ENCODE assay signal across 8 cellular contexts in genomic region chr22:30968924-30969531, GRCh38. TPM values are rescaled to one million over a fixed set of nuclear protein-coding genes. Genes with fewer than 3 reads are reported as not detected.
DNase-seq lines count a peak whose midpoint lies in the region; ATAC-seq and TF ChIP-seq lines count a peak whose summit lies in the region.

Gene TUG1 (plus strand): TSS chr22:30969265.

- peak; percentile 91 for ATAC-seq in HG02571 (IDR thresholded peaks at IDR 0.05; ENCODE audit: unreplicated experiment)

- H3K36me3 Mint-ChIP-seq in activated naive CD4-positive, alpha-beta T cell treated with anti-CD3 and anti-CD28 coated beads, Interleukin-2, amount 50 U/mL, for 24 hours, result peaks cover 54% of the 10 kb centered on the region

- H3K9me3 ChIP-seq in SK-N-SH (no peaks in the 10 kb centered on the region), suprapubic skin (peaks cover 21% of the 10 kb centered on the region)

- peak within 1 kb of the TSS; percentile 80 for H3K4me2 ChIP-seq in SK-N-SH

- peak within 1 kb of the TSS; percentile 98 for H3K27ac Mint-ChIP-seq in activated naive CD4-positive, alpha-beta T cell treated with anti-CD3 and anti-CD28 coated beads, Interleukin-2, amount 50 U/mL, for 24 hours

- 1% methylated on average over 20 of the region's 67 CpGs for WGBS in SK-N-SH (ENCODE audit: low lambda C conversion rate)
- 0% methylated on average over 8 of the region's 67 CpGs for WGBS in suprapubic skin

- peaks cover 62% of the 10 kb centered on the region for H3K4me1 Mint-ChIP-seq in activated naive CD4-positive, alpha-beta T cell treated with anti-CD3 and anti-CD28 coated beads, Interleukin-2, amount 50 U/mL, for 24 hours

- H3K9ac ChIP-seq in SK-N-SH, result peak within 1 kb of the TSS; percentile 93

- CTCF ChIA-PET in SK-N-SH (lab: Yijun Ruan, JAX), result interaction anchor here (1.1 to 2.6 kb wide), 5 partner anchors 23 to 138 kb away, joined by 3 to 14 read pairs (median 5); partner anchors contain the start of gene SELENOM

- peak within 1 kb of the TSS; percentile 54; the same call in 1 of the 2 replicates for H2AFZ ChIP-seq in SK-N-SH (ENCODE audit: low read depth)

- peaks cover 82% of the 10 kb centered on the region for H3K79me2 ChIP-seq in SK-N-SH (ENCODE audit: insufficient read depth)

- H3K36me3 ChIP-seq in SK-N-SH (replicated peaks in 1 of 2; ENCODE audit: control insufficient read depth in 1 of 2, insufficient read depth in 2 of 2, low read length in 1 of 2) (peaks cover 37 to 66% of the 10 kb centered on the region in 2 experiments), suprapubic skin (peaks cover 30% of the 10 kb centered on the region)

- no peaks in the 10 kb centered on the region; the same call in 1 of the 2 replicates for H4K20me1 ChIP-seq in SK-N-SH (ENCODE audit: insufficient read depth)

- TF ChIP-seq EP300 in SK-N-SH (IDR thresholded peaks at IDR 0.05; ENCODE audit: borderline replicate concordance in 1 of 2, low read depth in 1 of 2, low read length in 1 of 2), result no peak; a peak in 1 of 4 replicates
- TF ChIP-seq EP300 in suprapubic skin (IDR thresholded peaks at IDR 0.05), result no peak

- H3K4me1 ChIP-seq in SK-N-SH (ENCODE audit: control insufficient read depth in 1 of 2, insufficient read depth in 2 of 2, low read depth in 1 of 2, low read length in 1 of 2) (peaks cover 0 to 8% of the 10 kb centered on the region in 2 experiments; a peak in 2 of 4 replicates), suprapubic skin (peaks cover 19% of the 10 kb centered on the region)

- POLR2A ChIA-PET in SK-N-SH (lab: Yijun Ruan, JAX), result interaction anchor here (0.8 to 2.2 kb wide), 7 partner anchors 8 to 116 kb away, joined by 3 to 18 read pairs (median 5); partner anchors contain the start of gene SMTN

- H3K27me3 ChIP-seq in SK-N-SH (ENCODE audit: insufficient read depth), result no peaks in the 10 kb centered on the region
- H3K27me3 ChIP-seq in suprapubic skin, result no peaks in the 10 kb centered on the region

- H3K4me3 Mint-ChIP-seq in activated naive CD4-positive, alpha-beta T cell treated with anti-CD3 and anti-CD28 coated beads, Interleukin-2, amount 50 U/mL, for 24 hours, result peak within 1 kb of the TSS; percentile 96

- no peaks in the 10 kb centered on the region for H3K27me3 Mint-ChIP-seq in activated naive CD4-positive, alpha-beta T cell treated with anti-CD3 and anti-CD28 coated beads, Interleukin-2, amount 50 U/mL, for 24 hours

- H3K9me3 Mint-ChIP-seq in activated naive CD4-positive, alpha-beta T cell treated with anti-CD3 and anti-CD28 coated beads, Interleukin-2, amount 50 U/mL, for 24 hours, result peaks cover 25% of the 10 kb centered on the region

- H3K27ac ChIP-seq in SK-N-SH (ENCODE audit: low read depth in 2 of 2, low read length in 1 of 2) (peak within 1 kb of the TSS; percentile 82 to 94), suprapubic skin (peak within 1 kb of the TSS; percentile 96)

- H3K4me3 ChIP-seq in SK-N-SH (ENCODE audit: low read depth in 2 of 2, low read length in 1 of 2) (peak within 1 kb of the TSS; percentile 74 to 84), suprapubic skin (peak within 1 kb of the TSS; percentile 79)

- TF ChIP-seq CTCF in SK-N-SH (IDR thresholded peaks at IDR 0.05), result no peak
- TF ChIP-seq CTCF in suprapubic skin (IDR thresholded peaks at IDR 0.05), result no peak

- peak in 1 of 2 donors; percentile 59 for TF ChIP-seq POLR2A in suprapubic skin (IDR thresholded peaks at IDR 0.05)

- peaks cover 5% of the 10 kb centered on the region for H3F3A ChIP-seq in SK-N-SH (replicated peaks; ENCODE audit: insufficient read depth)

- peak; percentile 85 for DNase-seq in GM04503 (ENCODE audit: low read depth)
- DNase-seq in NCI-H1048 (lab: John Stamatoyannopoulos, UW), result peak; percentile 94
- DNase-seq in SK-N-SH, result peak; percentile 99
- DNase-seq in globus pallidus (ENCODE audit: low spot score), result peak; percentile 98
- peak; percentile 83 to 99 (median 96) for DNase-seq in nucleus accumbens (lab: John Stamatoyannopoulos, UW)
- DNase-seq in suprapubic skin (ENCODE audit: low spot score in 2 of 2), result peak; percentile 99 to 100

- TF ChIP-seq RAD21 in SK-N-SH (IDR thresholded peaks at IDR 0.05; ENCODE audit: low read length), result no peak

- H3K9me2 ChIP-seq in SK-N-SH, result no peaks in the 10 kb centered on the region

TF ChIP-seq in SK-N-SH, 30 proteins besides CTCF, POLR2A, EP300 and RAD21:
- TF ChIP-seq CHD2 (IDR thresholded peaks at IDR 0.05; ENCODE audit: low read length, partially characterized antibody), result peak; percentile 64
- 0 out of 2 replicates have a peak, but pooled peaks have one; percentile 32 for TF ChIP-seq IRF3 (IDR thresholded peaks at IDR 0.05; ENCODE audit: low read depth, low read length)
- TF ChIP-seq USF2 (IDR thresholded peaks at IDR 0.05; ENCODE audit: borderline replicate concordance, low read depth, low read length), result peak; percentile 97
- TF ChIP-seq MAX (IDR thresholded peaks at IDR 0.05; ENCODE audit: low read depth), result peak; percentile 91; the same call in 1 of the 2 replicates
- peak; percentile 85 for TF ChIP-seq GABPA (IDR thresholded peaks at IDR 0.05; ENCODE audit: low read depth)
- TF ChIP-seq ELF1 (IDR thresholded peaks at IDR 0.05), result peak; percentile 95
- TF ChIP-seq GATA2 (CRISPR knock-in tag; IDR thresholded peaks at IDR 0.05), result no peak
- TF ChIP-seq TAF1 (IDR thresholded peaks at IDR 0.05; ENCODE audit: borderline replicate concordance, low read depth, low read length), result peak; percentile 30; the same call in 1 of the 2 replicates
- TF ChIP-seq USF1 (IDR thresholded peaks at IDR 0.05; ENCODE audit: borderline replicate concordance, low read depth), result peak; percentile 99
- no peak for TF ChIP-seq JUND (IDR thresholded peaks at IDR 0.05)
- TF ChIP-seq POLR2AphosphoS5 (IDR thresholded peaks at IDR 0.05; ENCODE audit: low read depth, low read length), result peak; percentile 42; the same call in 1 of the 2 replicates
- TF ChIP-seq FOXJ3 (CRISPR knock-in tag; IDR thresholded peaks at IDR 0.05), result peak; percentile 38; the same call in 1 of the 2 replicates
- peak; percentile 87 for TF ChIP-seq YY1 (IDR thresholded peaks at IDR 0.05; ENCODE audit: low read depth)
- TF ChIP-seq EZH2phosphoT487 (IDR thresholded peaks at IDR 0.05; ENCODE audit: borderline replicate concordance, low read depth), result no peak
- 0 out of 2 replicates have a peak, but pooled peaks have one; percentile 42 for TF ChIP-seq RCOR1 (IDR thresholded peaks at IDR 0.05; ENCODE audit: low read length)

RNA-seq across cellular contexts. Expression of gene TUG1, which starts in this region (rescaled TPM):
- 46.8 and 63.2 TPM in 2 replicates for polyA plus RNA-seq in SK-N-SH (2012; rRNA removed)
- polyA plus RNA-seq in SK-N-SH (2012; cell fraction: cytosol; rRNA removed), result 48.4 and 52.5 TPM in 2 replicates
- polyA plus RNA-seq in SK-N-SH (2012; cell fraction: nucleus; rRNA removed), result 125 and 190 TPM in 2 replicates
- total RNA-seq in suprapubic skin, result 100 to 1,000 TPM in 1 of 4 donors, 10 to 100 TPM in 3; 48.1 to 170 (median 61.2) TPM

Comparison
In these comparisons a context has a peak if more than half of its experiments do, and no peak if none do; other contexts are left out.
1. Peak in every context shown above with its lines: DNase-seq, ATAC-seq, H3K4me3 ChIP-seq and H3K27ac ChIP-seq.